ENCODE assay signal across 8 cellular contexts in genomic region chr21:38920631-38921398, GRCh38.
DNase-seq lines count a peak whose midpoint lies in the region; ATAC-seq, FAIRE-seq and TF ChIP-seq lines count a peak whose summit lies in the region.

No MANE protein-coding gene starts in this region.

- intact Hi-C loops in stomach (cut with DNase I; ENCODE audit: low total_unique reads), result no loop called here
- intact Hi-C loops in activated T-helper 2 cell treated with anti-CD3 and anti-CD28 coated beads, Interferon-gamma antibody, Interleukin-2, Interleukin-4, amounts not matched to agents 10 μg/mL and 5 μg/mL and 100 μg/mL, durations not matched to agents 14 hours and 24 hours and 36 hours (cut with micrococcal nuclease), result loop anchor here (1.0 kb wide), 1 partner anchor 7 kb away; no protein-coding TSS in a partner anchor

- H3K27ac Mint-ChIP-seq in activated T-helper 2 cell treated with anti-CD3 and anti-CD28 coated beads, Interferon-gamma antibody, Interleukin-2, Interleukin-4, amounts not matched to agents 10 μg/mL and 5 μg/mL and 100 μg/mL, durations not matched to agents 14 hours and 24 hours and 36 hours, result no peak overlapping the region

- 19 to 23% methylated on average over 6 to 8 of the region's 8 CpGs for WGBS in gastroesophageal sphincter (ENCODE audit: low coverage in 1 of 2), 2 donors
- 28 to 44% (median 33%) methylated on average over 8 of the region's 8 CpGs for WGBS in stomach, 5 donors

- TF ChIP-seq CTCF in gastroesophageal sphincter (IDR thresholded peaks at IDR 0.05) (no peak), stomach (IDR thresholded peaks at IDR 0.05) (no peak), D721Med (IDR thresholded peaks at IDR 0.05; ENCODE audit: insufficient read depth, missing control alignments) (no peak)

- H3K27ac ChIP-seq in gastroesophageal sphincter, result peak overlapping the region; percentile 70 to 81 (median 74)
- peak overlapping the region in 4 of 5 donors; percentile 32 to 94 (median 70) for H3K27ac ChIP-seq in stomach

- DNase-seq in GM03348 (ENCODE audit: low spot score) (peak; percentile 68), amniotic epithelial cell (ENCODE audit: low read depth) (peak; percentile 69), stomach (no peak), D721Med (ENCODE audit: insufficient read length, low spot score) (no peak), DMS 273 (lab: John Stamatoyannopoulos, UW; ENCODE audit: unreplicated experiment) (no peak)
- DNase-seq in activated T-helper 2 cell treated with anti-CD3 and anti-CD28 coated beads, Interferon-gamma antibody, Interleukin-2, Interleukin-4, amounts not matched to agents 10 μg/mL and 5 μg/mL and 100 μg/mL, durations not matched to agents 14 hours and 24 hours and 36 hours (ENCODE audit: low spot score), result no peak

- no peak overlapping the region for H3K4me3 Mint-ChIP-seq in activated T-helper 2 cell treated with anti-CD3 and anti-CD28 coated beads, Interferon-gamma antibody, Interleukin-2, Interleukin-4, amounts not matched to agents 10 μg/mL and 5 μg/mL and 100 μg/mL, durations not matched to agents 14 hours and 24 hours and 36 hours (ENCODE audit: low read depth)

- H3K9me3 ChIP-seq in gastroesophageal sphincter (no peaks in the 10 kb centered on the region), stomach (no peaks in the 10 kb centered on the region)

- no peak for FAIRE-seq in D721Med (lab: Jason Lieb, UNC)

- H3K9me3 Mint-ChIP-seq in activated T-helper 2 cell treated with anti-CD3 and anti-CD28 coated beads, Interferon-gamma antibody, Interleukin-2, Interleukin-4, amounts not matched to agents 10 μg/mL and 5 μg/mL and 100 μg/mL, durations not matched to agents 14 hours and 24 hours and 36 hours, result peaks cover 9% of the 10 kb centered on the region

- TF ChIP-seq EP300 in gastroesophageal sphincter (IDR thresholded peaks at IDR 0.05) (no peak), stomach (IDR thresholded peaks at IDR 0.05) (no peak)

- H3K36me3 Mint-ChIP-seq in activated T-helper 2 cell treated with anti-CD3 and anti-CD28 coated beads, Interferon-gamma antibody, Interleukin-2, Interleukin-4, amounts not matched to agents 10 μg/mL and 5 μg/mL and 100 μg/mL, durations not matched to agents 14 hours and 24 hours and 36 hours (ENCODE audit: low read depth), result no peaks in the 10 kb centered on the region

- ATAC-seq in gastroesophageal sphincter (no peak), HG03159 (IDR thresholded peaks at IDR 0.05; ENCODE audit: unreplicated experiment) (no peak)

- peaks cover 4 to 31% (median 4%) of the 10 kb centered on the region in 3 donors for H3K4me1 ChIP-seq in gastroesophageal sphincter
- H3K4me1 ChIP-seq in stomach, result peaks cover 6 to 51% (median 35%) of the 10 kb centered on the region in 4 donors

- H3K4me1 Mint-ChIP-seq in activated T-helper 2 cell treated with anti-CD3 and anti-CD28 coated beads, Interferon-gamma antibody, Interleukin-2, Interleukin-4, amounts not matched to agents 10 μg/mL and 5 μg/mL and 100 μg/mL, durations not matched to agents 14 hours and 24 hours and 36 hours (ENCODE audit: low read depth), result peaks cover 13% of the 10 kb centered on the region

- no peaks in the 10 kb centered on the region for H3K36me3 ChIP-seq in gastroesophageal sphincter
- no peaks in the 10 kb centered on the region for H3K36me3 ChIP-seq in stomach

- H3K27me3 ChIP-seq in gastroesophageal sphincter, result no peaks in the 10 kb centered on the region
- no peaks in the 10 kb centered on the region for H3K27me3 ChIP-seq in stomach

- peaks cover 8% of the 10 kb centered on the region for H3K27me3 Mint-ChIP-seq in activated T-helper 2 cell treated with anti-CD3 and anti-CD28 coated beads, Interferon-gamma antibody, Interleukin-2, Interleukin-4, amounts not matched to agents 10 μg/mL and 5 μg/mL and 100 μg/mL, durations not matched to agents 14 hours and 24 hours and 36 hours (ENCODE audit: low read depth)

- no peak overlapping the region for H3K4me3 ChIP-seq in gastroesophageal sphincter
- no peak overlapping the region for H3K4me3 ChIP-seq in stomach

- TF ChIP-seq POLR2A in gastroesophageal sphincter (IDR thresholded peaks at IDR 0.05), result no peak
- TF ChIP-seq POLR2A in stomach (IDR thresholded peaks at IDR 0.05), result no peak

Comparison
In these comparisons a context has a peak if more than half of its experiments do, and no peak if none do; other contexts are left out.
1. DNase-seq: peak in GM03348 (single experiment) and amniotic epithelial cell (single experiment); none in stomach (single experiment), activated T-helper 2 cell treated with anti-CD3 and anti-CD28 coated beads, Interferon-gamma antibody, Interleukin-2, Interleukin-4, amounts not matched to agents 10 μg/mL and 5 μg/mL and 100 μg/mL, durations not matched to agents 14 hours and 24 hours and 36 hours (single experiment), D721Med (single experiment) and DMS 273 (single experiment).